In genomic region chr17:48594412-48595106, GRCh38 we compare ENCODE assay signal across 9 cellular contexts. TPM values are rescaled to one million over a fixed set of nuclear protein-coding genes. Genes with fewer than 3 reads are reported as not detected.
A peak's percentile ranks its signal among the peaks of the same experiment; 100 is the strongest.
DNase-seq lines count a peak whose midpoint lies in the region; ATAC-seq, FAIRE-seq and TF ChIP-seq lines count a peak whose summit lies in the region.
"Had no signal": no experiment of that assay in that cellular context is flagged by ENCODE, and none has a peak within 500 bp of the region (broad histone marks: within the 10 kb centered on the region; RNA-seq: fewer than 3 reads in every experiment).

No MANE protein-coding gene starts in this region.

- peak overlapping the region; percentile 37 for H3K4me3 ChIP-seq in GM23338
- no peak overlapping the region for H3K4me3 ChIP-seq in astrocyte (ENCODE audit: insufficient read depth, low read depth, low read length)

- H3K9me2 ChIP-seq in GM23338 (ENCODE audit: insufficient read depth): no peaks in the 10 kb centered on the region

- intact Hi-C loops in natural killer cell (cut with micrococcal nuclease): loop anchor here (5.0 kb wide), 1 partner anchor 332 kb away; no protein-coding TSS in a partner anchor
- intact Hi-C loops in activated CD8-positive, alpha-beta T cell treated with anti-CD3 and anti-CD28 coated beads for 36 hours (cut with micrococcal nuclease): no loop called here

- H3K27ac ChIP-seq in GM23338 (ENCODE audit: low read depth): no peak overlapping the region
- peak overlapping the region; percentile 31 for H3K27ac ChIP-seq in astrocyte (ENCODE audit: low read depth, low read length)

- H3K9ac ChIP-seq in astrocyte (ENCODE audit: low read length): peak overlapping the region; percentile 43

- no peak for FAIRE-seq in astrocyte (lab: Jason Lieb, UNC)
- FAIRE-seq: D721Med had no signal

- H3K36me3 Mint-ChIP-seq in GM23338 (ENCODE audit: low read depth): peaks cover 3% of the 10 kb centered on the region; the same call in 1 of the 3 replicates
- no peaks in the 10 kb centered on the region for H3K36me3 Mint-ChIP-seq in astrocyte (ENCODE audit: low read depth, unreplicated experiment)
- no peaks in the 10 kb centered on the region for H3K36me3 Mint-ChIP-seq in natural killer cell
- no peaks in the 10 kb centered on the region for H3K36me3 Mint-ChIP-seq in activated CD8-positive, alpha-beta T cell treated with anti-CD3 and anti-CD28 coated beads for 36 hours (ENCODE audit: low read depth)

- no peaks in the 10 kb centered on the region for H3K9me3 ChIP-seq in astrocyte (ENCODE audit: insufficient read depth, low read depth, low read length)
- H3K9me3 ChIP-seq: heart right ventricle had no signal

- H3K4me2 ChIP-seq in GM23338 (peak overlapping the region; percentile 69), astrocyte (ENCODE audit: low read length) (peak overlapping the region; percentile 92)

- POLR2A ChIA-PET in activated CD8-positive, alpha-beta T cell treated with anti-CD3 and anti-CD28 coated beads for 36 hours (lab: Charles Lee): interaction anchor here (0.6 to 1.2 kb wide), 3 partner anchors 14 to 297 kb away, joined by 3 to 4 read pairs (median 4); no protein-coding TSS in a partner anchor

- H3K27me3 Mint-ChIP-seq in GM23338 (ENCODE audit: insufficient read depth, low read depth, poor library complexity) (peaks cover 100% of the 10 kb centered on the region), astrocyte (ENCODE audit: low read depth, unreplicated experiment) (peaks cover 91% of the 10 kb centered on the region), natural killer cell (ENCODE audit: low read depth in 2 of 2) (peaks cover 81 to 87% of the 10 kb centered on the region in 2 donors)
- peaks cover 79% of the 10 kb centered on the region for H3K27me3 Mint-ChIP-seq in activated CD8-positive, alpha-beta T cell treated with anti-CD3 and anti-CD28 coated beads for 36 hours

- no peaks in the 10 kb centered on the region for H3K36me3 ChIP-seq in GM23338 (ENCODE audit: insufficient read depth)
- no peaks in the 10 kb centered on the region for H3K36me3 ChIP-seq in astrocyte (ENCODE audit: insufficient read depth, low read length)
- H3K36me3 ChIP-seq: heart right ventricle had no signal

- H3K4me1 ChIP-seq in GM23338 (ENCODE audit: insufficient read depth): peaks cover 55% of the 10 kb centered on the region
- H3K4me1 ChIP-seq in astrocyte (ENCODE audit: insufficient read depth, low read length): peaks cover 18% of the 10 kb centered on the region

- H2AFZ ChIP-seq in GM23338: no peak overlapping the region
- H2AFZ ChIP-seq in astrocyte (ENCODE audit: low read depth, low read length): peak overlapping the region; percentile 37

- H3K27ac Mint-ChIP-seq in GM23338 (no peak overlapping the region), astrocyte (ENCODE audit: unreplicated experiment) (peak overlapping the region; percentile 18), natural killer cell (no peak overlapping the region)
- no peak overlapping the region for H3K27ac Mint-ChIP-seq in activated CD8-positive, alpha-beta T cell treated with anti-CD3 and anti-CD28 coated beads for 36 hours
- H3K27ac Mint-ChIP-seq: T-helper 2 cell treated with Interferon-gamma antibody and Interleukin-4, amounts not matched to agents 5 μg/mL and 100 μg/mL, for 36 hours had no signal

- peaks cover 43% of the 10 kb centered on the region for H4K20me1 ChIP-seq in GM23338 (replicated peaks; ENCODE audit: insufficient read depth)
- H4K20me1 ChIP-seq in astrocyte (ENCODE audit: insufficient read depth, low read length): peaks cover 9% of the 10 kb centered on the region

- DNase-seq in GM23338 (ENCODE audit: low spot score): no peak
- DNase-seq in astrocyte (ENCODE audit: low read depth): no peak
- no peak for DNase-seq in natural killer cell
- DNase-seq in activated CD8-positive, alpha-beta T cell treated with anti-CD3 and anti-CD28 coated beads for 36 hours: no peak
- no peak for DNase-seq in NCI-H1694 (lab: John Stamatoyannopoulos, UW)

- ATAC-seq in GM23338 (no peak), natural killer cell (no peak), HG03025 (IDR thresholded peaks at IDR 0.05; ENCODE audit: low FRiP score, unreplicated experiment) (no peak)
- no peak for ATAC-seq in activated CD8-positive, alpha-beta T cell treated with anti-CD3 and anti-CD28 coated beads for 36 hours

- peaks cover 52% of the 10 kb centered on the region for H3F3A ChIP-seq in GM23338 (replicated peaks; ENCODE audit: low read depth)

- TF ChIP-seq CTCF in GM23338 (conservative IDR thresholded peaks at IDR 0.05; ENCODE audit: low read depth in 2 of 2) (no peak), astrocyte (IDR thresholded peaks at IDR 0.05; ENCODE audit: insufficient read depth, low read depth, low read length) (no peak), natural killer cell (IDR thresholded peaks at IDR 0.05) (no peak)
- TF ChIP-seq CTCF in activated CD8-positive, alpha-beta T cell treated with anti-CD3 and anti-CD28 coated beads for 36 hours (IDR thresholded peaks at IDR 0.05): no peak

- H3K79me2 ChIP-seq in GM23338 (replicated peaks; ENCODE audit: insufficient read depth) (no peaks in the 10 kb centered on the region), astrocyte (ENCODE audit: insufficient read depth, low read length) (peaks cover 20% of the 10 kb centered on the region)

- H3K4me1 Mint-ChIP-seq in GM23338 (peaks cover 41% of the 10 kb centered on the region), astrocyte (ENCODE audit: low read depth, unreplicated experiment) (no peaks in the 10 kb centered on the region), natural killer cell (peaks cover 45 to 56% of the 10 kb centered on the region in 2 donors)
- H3K4me1 Mint-ChIP-seq in activated CD8-positive, alpha-beta T cell treated with anti-CD3 and anti-CD28 coated beads for 36 hours (ENCODE audit: low read depth): peaks cover 32% of the 10 kb centered on the region

- H3K27me3 ChIP-seq in GM23338 (ENCODE audit: insufficient read depth): peaks cover 100% of the 10 kb centered on the region
- H3K27me3 ChIP-seq in astrocyte (ENCODE audit: insufficient read depth, low read length): peaks cover 78% of the 10 kb centered on the region

- CTCF ChIA-PET in activated CD8-positive, alpha-beta T cell treated with anti-CD3 and anti-CD28 coated beads for 36 hours (lab: Charles Lee): interaction anchor here (0.9 to 5.7 kb wide), 18 partner anchors 7 to 514 kb away, joined by 3 to 59 read pairs (median 7); partner anchors contain the start of genes HOXB6, HOXB8 and HOXB9

- H3K4me3 Mint-ChIP-seq in GM23338: peak overlapping the region; percentile 56; the same call in 2 of the 3 replicates
- no peak overlapping the region for H3K4me3 Mint-ChIP-seq in astrocyte (ENCODE audit: unreplicated experiment)
- peak overlapping the region; percentile 7 for H3K4me3 Mint-ChIP-seq in natural killer cell
- H3K4me3 Mint-ChIP-seq in activated CD8-positive, alpha-beta T cell treated with anti-CD3 and anti-CD28 coated beads for 36 hours: no peak overlapping the region

- H3K9me3 Mint-ChIP-seq in GM23338: no peaks in the 10 kb centered on the region; the same call in 2 of the 3 replicates
- H3K9me3 Mint-ChIP-seq in astrocyte (ENCODE audit: unreplicated experiment): peaks cover 38% of the 10 kb centered on the region
- H3K9me3 Mint-ChIP-seq in natural killer cell: no peaks in the 10 kb centered on the region
- no peaks in the 10 kb centered on the region for H3K9me3 Mint-ChIP-seq in activated CD8-positive, alpha-beta T cell treated with anti-CD3 and anti-CD28 coated beads for 36 hours
- H3K9me3 Mint-ChIP-seq: T-helper 2 cell treated with Interferon-gamma antibody and Interleukin-4, amounts not matched to agents 5 μg/mL and 100 μg/mL, for 36 hours had no signal

TF ChIP-seq in GM23338, 12 proteins besides CTCF, POLR2A, EP300 and RAD21:
- TF ChIP-seq JUNB (IDR thresholded peaks at IDR 0.05; ENCODE audit: unreplicated experiment): no peak
- peak; percentile 74 for TF ChIP-seq EZH2 (IDR thresholded peaks at IDR 0.05; ENCODE audit: low read depth, unreplicated experiment)

RNA-seq across cellular contexts. Expression of gene HOXB5, which starts 1.0 kb away (rescaled TPM):
- not detected in 2 replicates for total RNA-seq in GM23338 (2014; rRNA removed; shearing (Covaris generic))
- not detected in 2 replicates for polyA plus RNA-seq in GM23338 (2016; fragmentation: Nextera tagmentation; extraction: Ambion mirVana)
- total RNA-seq in astrocyte: not detected in 2 replicates
- total RNA-seq in natural killer cell: not detected
- total RNA-seq in activated CD8-positive, alpha-beta T cell treated with anti-CD3 and anti-CD28 coated beads for 36 hours: not detected

RNA-seq across cellular contexts. Expression of gene HOXB3, which starts 4.5 kb away (rescaled TPM):
- 0.17 TPM in 1 of 2 replicates, not detected in the other for total RNA-seq in GM23338 (2014; rRNA removed; shearing (Covaris generic))
- not detected in 2 replicates for polyA plus RNA-seq in GM23338 (2016; fragmentation: Nextera tagmentation; extraction: Ambion mirVana)
- not detected in 2 replicates for total RNA-seq in astrocyte
- total RNA-seq in natural killer cell: 10 to 100 TPM in 2 of 3 donors, 1 to 10 TPM in 1; 7.9 to 15.6 (median 15.3) TPM
- 1 to 10 TPM; 1.4 to 2.0 TPM for total RNA-seq in activated CD8-positive, alpha-beta T cell treated with anti-CD3 and anti-CD28 coated beads for 36 hours

RNA-seq across cellular contexts. Expression of gene HOXB6, which starts 10.2 kb away (rescaled TPM):
- not detected in 2 replicates for total RNA-seq in GM23338 (2014; rRNA removed; shearing (Covaris generic))
- not detected in 2 replicates for polyA plus RNA-seq in GM23338 (2016; fragmentation: Nextera tagmentation; extraction: Ambion mirVana)
- not detected in 2 replicates for total RNA-seq in astrocyte
- total RNA-seq in natural killer cell: not detected
- not detected for total RNA-seq in activated CD8-positive, alpha-beta T cell treated with anti-CD3 and anti-CD28 coated beads for 36 hours

RNA-seq across cellular contexts. Expression of gene HOXB7, which starts 16.3 kb away (rescaled TPM):
- total RNA-seq in GM23338 (2014; rRNA removed; shearing (Covaris generic)): not detected in 2 replicates
- not detected in 2 replicates for polyA plus RNA-seq in GM23338 (2016; fragmentation: Nextera tagmentation; extraction: Ambion mirVana)
- total RNA-seq in astrocyte: not detected in 2 replicates
- 1 to 10 TPM in 1 of 3 donors, under 1 TPM in 2; 0.45 to 1.4 (median 0.97) TPM for total RNA-seq in natural killer cell
- total RNA-seq in activated CD8-positive, alpha-beta T cell treated with anti-CD3 and anti-CD28 coated beads for 36 hours: 1 to 10 TPM in 1 of 2 experiments, under 1 TPM in 1; 0.50 to 1.0 TPM

RNA-seq across cellular contexts. Expression of gene HOXB4, which starts 16.4 kb away (rescaled TPM):
- not detected in 2 replicates for total RNA-seq in GM23338 (2014; rRNA removed; shearing (Covaris generic))
- polyA plus RNA-seq in GM23338 (2016; fragmentation: Nextera tagmentation; extraction: Ambion mirVana): not detected in 2 replicates
- not detected in 2 replicates for total RNA-seq in astrocyte
- total RNA-seq in natural killer cell: 1 to 10 TPM; 3.5 to 6.7 (median 5.7) TPM
- total RNA-seq in activated CD8-positive, alpha-beta T cell treated with anti-CD3 and anti-CD28 coated beads for 36 hours: 1 to 10 TPM; 1.7 to 2.0 TPM

Comparison
In these comparisons a context has a peak if more than half of its experiments do, and no peak if none do; other contexts are left out.
1. H3K4me3 Mint-ChIP-seq: peak in GM23338 (single experiment) and natural killer cell (single experiment); none in astrocyte (single experiment) and activated CD8-positive, alpha-beta T cell treated with anti-CD3 and anti-CD28 coated beads for 36 hours (single experiment).